26 cellular contexts compared by ENCODE assay signal in the genomic region with DNA sequence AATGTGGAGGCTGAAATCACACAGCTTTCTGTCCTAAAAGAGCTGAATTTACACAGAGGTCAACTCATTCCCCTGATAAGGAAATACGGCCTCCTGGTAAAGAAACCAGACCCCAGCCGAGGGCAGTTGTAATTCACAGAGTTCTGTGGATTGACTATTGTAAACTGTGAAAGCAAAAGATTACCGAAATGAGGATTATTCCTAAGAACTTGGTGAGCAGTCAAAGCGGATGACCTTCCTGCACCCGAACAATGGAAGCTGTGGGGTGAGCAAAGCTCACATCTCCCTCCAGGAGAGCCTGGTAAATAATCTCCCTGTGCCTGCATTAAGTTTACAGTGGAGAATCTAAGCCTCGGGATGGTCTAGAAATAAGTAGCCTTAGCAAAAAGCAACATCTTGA.
"Had no signal": no experiment of that assay in that cellular context is flagged by ENCODE, and none has a peak within 500 bp of the region (broad histone marks: within the 10 kb centered on the region; RNA-seq: fewer than 3 reads in every experiment).

No MANE protein-coding gene starts in this region.

- H3K79me2 ChIP-seq: hepatocyte had no signal

- H3K4me1 ChIP-seq: left ventricle myocardium inferior, prostate gland, stomach, testis, thyroid gland, transverse colon, upper lobe of left lung had no signal

- H3K36me3 ChIP-seq: left ventricle myocardium inferior, prostate gland, stomach, thyroid gland, transverse colon, upper lobe of left lung, vagina had no signal

- H3K27ac ChIP-seq: hepatocyte, left ventricle myocardium inferior, prostate gland, skin epidermis, stomach, testis, thyroid gland, transverse colon, upper lobe of left lung, vagina had no signal

- H3K27me3 ChIP-seq: testis, thyroid gland, transverse colon, upper lobe of left lung, vagina had no signal

- ATAC-seq: mucosa of descending colon; naive thymus-derived CD4-positive, alpha-beta T cell; right cardiac atrium; sciatic nerve; stimulated activated naive B cell treated with anti-CD40 and anti-IgM and Interleukin-4, amounts not matched to agents 10 μg/mL and 1 μg/mL and 100 μg/mL, for 72 hours; stimulated activated naive CD8-positive, alpha-beta T cell treated with anti-CD3 and anti-CD28 coated beads, Interleukin-15, Interleukin-2, amounts not matched to agents 100 U/mL and 50 U/mL, for 24 hours had no signal

- H3K4me2 ChIP-seq: hepatocyte had no signal

- H3K4me3 Mint-ChIP-seq: naive thymus-derived CD4-positive, alpha-beta T cell; natural killer cell treated with Interleukin-12 subunit alpha and Interleukin-12 subunit beta and Interleukin-15 and Interleukin-18, amount 100 ng/mL, for 72 hours; stimulated activated naive B cell treated with anti-CD40 and anti-IgM and Interleukin-4, amounts not matched to agents 10 μg/mL and 1 μg/mL and 100 μg/mL, for 72 hours had no signal

- H2AFZ ChIP-seq: hepatocyte had no signal

- H3K9me3 Mint-ChIP-seq: natural killer cell treated with Interleukin-12 subunit alpha and Interleukin-12 subunit beta and Interleukin-15 and Interleukin-18, amount 100 ng/mL, for 72 hours; stimulated activated naive B cell treated with anti-CD40 and anti-IgM and Interleukin-4, amounts not matched to agents 10 μg/mL and 1 μg/mL and 100 μg/mL, for 72 hours had no signal

- H3K36me3 Mint-ChIP-seq: naive thymus-derived CD4-positive, alpha-beta T cell; natural killer cell treated with Interleukin-12 subunit alpha and Interleukin-12 subunit beta and Interleukin-15 and Interleukin-18, amount 100 ng/mL, for 72 hours; stimulated activated naive B cell treated with anti-CD40 and anti-IgM and Interleukin-4, amounts not matched to agents 10 μg/mL and 1 μg/mL and 100 μg/mL, for 72 hours had no signal

- DNase-seq: islet precursor cell; left ventricle myocardium inferior; midbrain; mucosa of descending colon; naive thymus-derived CD4-positive, alpha-beta T cell; nucleus accumbens; retina; right cardiac atrium; stimulated activated CD4-positive, alpha-beta T cell treated with anti-CD3 and anti-CD28 coated beads, Interleukin-12 subunit alpha, Interleukin-12 subunit beta, amount 100 ng/mL, for 4 hours; stimulated activated CD4-positive, alpha-beta T cell treated with anti-CD3 and anti-CD28 coated beads, Interleukin-15, amount 100 ng/mL, for 24 hours; stimulated activated CD4-positive, alpha-beta T cell treated with anti-CD3 and anti-CD28 coated beads, Interleukin-2, amount 100 ng/mL, for 24 hours; stimulated activated CD4-positive, alpha-beta T cell treated with anti-CD3 and anti-CD28 coated beads, Interleukin-4, amount 100 ng/mL, for 1 hour; stimulated activated naive B cell treated with anti-CD40 and anti-IgM and Interleukin-4, amounts not matched to agents 10 μg/mL and 1 μg/mL and 100 μg/mL, for 72 hours; stimulated activated naive CD8-positive, alpha-beta T cell treated with anti-CD3 and anti-CD28 coated beads, Interleukin-15, Interleukin-2, amounts not matched to agents 100 U/mL and 50 U/mL, for 24 hours; stomach; testis; transverse colon; upper lobe of left lung had no signal

- H3K4me1 Mint-ChIP-seq: stimulated activated naive B cell treated with anti-CD40 and anti-IgM and Interleukin-4, amounts not matched to agents 10 μg/mL and 1 μg/mL and 100 μg/mL, for 72 hours had no signal

- H3K9me3 ChIP-seq: left ventricle myocardium inferior, mucosa of descending colon, prostate gland, stomach, testis, thyroid gland, transverse colon, upper lobe of left lung, vagina had no signal

- H3K27ac Mint-ChIP-seq: naive thymus-derived CD4-positive, alpha-beta T cell; natural killer cell treated with Interleukin-12 subunit alpha and Interleukin-12 subunit beta and Interleukin-15 and Interleukin-18, amount 100 ng/mL, for 72 hours; stimulated activated naive B cell treated with anti-CD40 and anti-IgM and Interleukin-4, amounts not matched to agents 10 μg/mL and 1 μg/mL and 100 μg/mL, for 72 hours had no signal

- H3K4me3 ChIP-seq: hepatocyte, left ventricle myocardium inferior, lung, mucosa of descending colon, prostate gland, skin epidermis, stomach, testis, thyroid gland, transverse colon, upper lobe of left lung, vagina had no signal
